In genomic region chr17:1779571-1780074, GRCh38 we compare ENCODE assay signal across 10 cellular contexts. TPM values are rescaled to one million over a fixed set of nuclear protein-coding genes. Genes with fewer than 3 reads are reported as not detected.
A peak's percentile ranks its signal among the peaks of the same experiment; 100 is the strongest.
DNase-seq lines count a peak whose midpoint lies in the region; ATAC-seq and TF ChIP-seq lines count a peak whose summit lies in the region.
"Had no signal": no experiment of that assay in that cellular context is flagged by ENCODE, and none has a peak within 500 bp of the region (broad histone marks: within the 10 kb centered on the region; RNA-seq: fewer than 3 reads in every experiment).

No MANE protein-coding gene starts in this region.

- no peak for ATAC-seq in GM21723 (IDR thresholded peaks at IDR 0.05; ENCODE audit: unreplicated experiment)
- ATAC-seq: stimulated activated naive CD8-positive, alpha-beta T cell treated with anti-CD3 and anti-CD28 coated beads, Interleukin-15, amount 100 ng/mL, for 72 hours had no signal

- H3K27me3 ChIP-seq in ascending aorta: no peaks in the 10 kb centered on the region

- peak overlapping the region; percentile 87 to 94 for H3K27ac ChIP-seq in ascending aorta

- intact Hi-C loops in ascending aorta (cut with DNase I): loop anchor here (10.0 kb wide), 1 partner anchor 205 kb away; no protein-coding TSS in a partner anchor

- H3K36me3 ChIP-seq in ascending aorta: peaks cover 8 to 24% of the 10 kb centered on the region in 2 donors

- H3K4me3 ChIP-seq in ascending aorta: peak overlapping the region in 1 of 2 donors; percentile 16

- no peak for TF ChIP-seq CTCF in ascending aorta (IDR thresholded peaks at IDR 0.05)

- peak; percentile 93 for DNase-seq in HCEC 1CT
- DNase-seq in ascending aorta (ENCODE audit: low spot score in 2 of 2): peak in 1 of 2 donors; percentile 86
- DNase-seq in hepatic stellate cell (ENCODE audit: low spot score): peak; percentile 95
- DNase-seq in smooth muscle cell of the brain vasculature (ENCODE audit: low read depth, low spot score): peak; percentile 89
- no peak for DNase-seq in COLO668 (lab: John Stamatoyannopoulos, UW; ENCODE audit: unreplicated experiment)
- DNase-seq in DMS153 treated with DMSO at 0.1 percent for 48 hours (lab: John Stamatoyannopoulos, UW; ENCODE audit: unreplicated experiment): no peak
- DNase-seq in NCI-H146 (lab: John Stamatoyannopoulos, UW): no peak
- DNase-seq: activated CD4-positive, alpha-beta T cell treated with anti-CD3 and anti-CD28 coated beads for 1 hour; stimulated activated naive CD8-positive, alpha-beta T cell treated with anti-CD3 and anti-CD28 coated beads, Interleukin-15, amount 100 ng/mL, for 72 hours had no signal

- no peaks in the 10 kb centered on the region for H3K9me3 ChIP-seq in ascending aorta

- H3K4me1 ChIP-seq in ascending aorta: peaks cover 0 to 31% of the 10 kb centered on the region in 2 donors

RNA-seq across cellular contexts. Expression of gene SERPINF1, which starts 17.8 kb away (rescaled TPM):
- total RNA-seq in ascending aorta: 604 TPM

RNA-seq across cellular contexts. Expression of gene SERPINF2, which starts 37.0 kb away (rescaled TPM):
- total RNA-seq in ascending aorta: 20.6 TPM

RNA-seq across cellular contexts. Expression of gene SMYD4, which starts 50.1 kb away (rescaled TPM):
- 7.6 TPM for total RNA-seq in ascending aorta

RNA-seq across cellular contexts. Expression of gene RPA1, which starts 50.2 kb away (rescaled TPM):
- 34.0 TPM for total RNA-seq in ascending aorta

RNA-seq across cellular contexts. Expression of gene WDR81, which starts 55.1 kb away (rescaled TPM):
- 70.4 TPM for total RNA-seq in ascending aorta

Comparison
In these comparisons a context has a peak if more than half of its experiments do, and no peak if none do; other contexts are left out.
1. DNase-seq: peak in HCEC 1CT (single experiment), hepatic stellate cell (single experiment) and smooth muscle cell of the brain vasculature (single experiment); none in COLO668 (single experiment), DMS153 treated with DMSO at 0.1 percent for 48 hours (single experiment) and NCI-H146 (single experiment).